Comparison of ENCODE assay signal across 1 cellular context in genomic region chr11:121023848-121024751, GRCh38.
TF ChIP-seq lines count a peak whose summit lies in the region.

TSS of gene TBCEL (plus strand) at chr11:121024102. CDS start at chr11:121045691, 21,589 bp downstream.

TF ChIP-seq in HEK293, 187 proteins besides CTCF, POLR2A, EP300 and RAD21 (continued from another document and continues in another):
- TF ChIP-seq, protein P1, sequence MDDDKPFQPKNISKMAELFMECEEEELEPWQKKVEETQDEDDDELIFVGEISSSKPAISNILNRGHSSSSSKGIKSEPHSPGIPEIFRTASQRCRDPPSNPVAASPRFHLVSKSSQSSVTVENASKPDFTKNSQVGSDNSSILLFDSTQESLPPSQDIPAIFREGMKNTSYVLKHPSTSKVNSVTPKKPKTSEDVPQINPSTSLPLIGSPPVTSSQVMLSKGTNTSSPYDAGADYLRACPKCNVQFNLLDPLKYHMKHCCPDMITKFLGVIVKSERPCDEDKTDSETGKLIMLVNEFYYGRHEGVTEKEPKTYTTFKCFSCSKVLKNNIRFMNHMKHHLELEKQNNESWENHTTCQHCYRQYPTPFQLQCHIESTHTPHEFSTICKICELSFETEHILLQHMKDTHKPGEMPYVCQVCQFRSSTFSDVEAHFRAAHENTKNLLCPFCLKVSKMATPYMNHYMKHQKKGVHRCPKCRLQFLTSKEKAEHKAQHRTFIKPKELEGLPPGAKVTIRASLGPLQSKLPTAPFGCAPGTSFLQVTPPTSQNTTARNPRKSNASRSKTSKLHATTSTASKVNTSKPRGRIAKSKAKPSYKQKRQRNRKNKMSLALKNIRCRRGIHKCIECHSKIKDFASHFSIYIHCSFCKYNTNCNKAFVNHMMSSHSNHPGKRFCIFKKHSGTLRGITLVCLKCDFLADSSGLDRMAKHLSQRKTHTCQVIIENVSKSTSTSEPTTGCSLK (tag by site-specific recombination; IDR thresholded peaks at IDR 0.05), result no peak
- TF ChIP-seq INSM2 (tag by site-specific recombination; IDR thresholded peaks at IDR 0.05) (no peak), ZFP41 (tag by site-specific recombination; IDR thresholded peaks at IDR 0.05; ENCODE audit: borderline replicate concordance) (no peak), ZNF488 (tag by site-specific recombination; IDR thresholded peaks at IDR 0.05) (no peak), ZNF24 (tag by site-specific recombination; IDR thresholded peaks at IDR 0.05) (no peak), ZNF747 (tag by site-specific recombination; IDR thresholded peaks at IDR 0.05) (no peak), ZNF560 (tag by site-specific recombination; IDR thresholded peaks at IDR 0.05; ENCODE audit: borderline replicate concordance) (no peak), MZF1 (tag by site-specific recombination; IDR thresholded peaks at IDR 0.05; ENCODE audit: borderline replicate concordance) (no peak), ZNF624 (tag by site-specific recombination; IDR thresholded peaks at IDR 0.05) (no peak), ZNF501 (tag by site-specific recombination; IDR thresholded peaks at IDR 0.05) (no peak), ZBTB21 (tag by site-specific recombination; IDR thresholded peaks at IDR 0.05) (no peak), ZNF571 (tag by site-specific recombination; IDR thresholded peaks at IDR 0.05) (no peak), BCL6B (tag by site-specific recombination; IDR thresholded peaks at IDR 0.05) (no peak), ZNF391 (tag by site-specific recombination; IDR thresholded peaks at IDR 0.05; ENCODE audit: borderline replicate concordance, low read depth) (no peak), ZNF664 (tag by site-specific recombination; IDR thresholded peaks at IDR 0.05) (no peak), RBAK (tag by site-specific recombination; IDR thresholded peaks at IDR 0.05) (no peak), ZNF610 (tag by site-specific recombination; IDR thresholded peaks at IDR 0.05; ENCODE audit: borderline replicate concordance) (no peak; the same call in 1 of the 2 replicates), KLF1 (tag by site-specific recombination; IDR thresholded peaks at IDR 0.05) (no peak), ZBTB8A (tag by site-specific recombination; IDR thresholded peaks at IDR 0.05) (peak; percentile 18; the same call in 1 of the 2 replicates), ZNF202 (tag by site-specific recombination; IDR thresholded peaks at IDR 0.05; ENCODE audit: borderline replicate concordance) (no peak), ZNF791 (tag by site-specific recombination; IDR thresholded peaks at IDR 0.05) (no peak), ZNF707 (tag by site-specific recombination; IDR thresholded peaks at IDR 0.05) (no peak), ZNF558 (tag by site-specific recombination; IDR thresholded peaks at IDR 0.05) (no peak), ZNF513 (tag by site-specific recombination; IDR thresholded peaks at IDR 0.05) (no peak), ZNF423 (tag by site-specific recombination; IDR thresholded peaks at IDR 0.05) (no peak), ZNF76 (tag by site-specific recombination; IDR thresholded peaks at IDR 0.05; ENCODE audit: borderline replicate concordance, low read depth) (peak; percentile 37; the same call in 1 of the 2 replicates), ZNF26 (tag by site-specific recombination; IDR thresholded peaks at IDR 0.05) (no peak), PRDM6 (tag by site-specific recombination; IDR thresholded peaks at IDR 0.05) (no peak), EGR2 (tag by site-specific recombination; IDR thresholded peaks at IDR 0.05; ENCODE audit: low read depth) (no peak), SP3 (tag by site-specific recombination; IDR thresholded peaks at IDR 0.05) (no peak; the same call in 1 of the 2 replicates), ZBTB48 (tag by site-specific recombination; IDR thresholded peaks at IDR 0.05) (no peak), TSHZ1 (tag by site-specific recombination; IDR thresholded peaks at IDR 0.05; ENCODE audit: borderline replicate concordance) (no peak), ZNF600 (tag by site-specific recombination; IDR thresholded peaks at IDR 0.05) (0 out of 2 replicates have a peak, but pooled peaks have one; percentile 24), SCRT2 (tag by site-specific recombination; IDR thresholded peaks at IDR 0.05) (no peak), ZNF704 (tag by site-specific recombination; IDR thresholded peaks at IDR 0.05) (no peak), PRDM1 (tag by site-specific recombination; IDR thresholded peaks at IDR 0.05) (no peak), ZNF416 (tag by site-specific recombination; IDR thresholded peaks at IDR 0.05) (no peak), ZNF157 (tag by site-specific recombination; IDR thresholded peaks at IDR 0.05) (no peak), ZSCAN5A (tag by site-specific recombination; IDR thresholded peaks at IDR 0.05) (no peak), KLF8 (tag by site-specific recombination; IDR thresholded peaks at IDR 0.05) (no peak; the same call in 1 of the 2 replicates), ZNF561 (tag by site-specific recombination; IDR thresholded peaks at IDR 0.05; ENCODE audit: borderline replicate concordance) (peak; percentile 42; the same call in 1 of the 2 replicates), ZNF335 (tag by site-specific recombination; conservative IDR thresholded peaks at IDR 0.05) (peak; percentile 59; the same call in 1 of the 2 replicates)
- TF ChIP-seq, protein P2, sequence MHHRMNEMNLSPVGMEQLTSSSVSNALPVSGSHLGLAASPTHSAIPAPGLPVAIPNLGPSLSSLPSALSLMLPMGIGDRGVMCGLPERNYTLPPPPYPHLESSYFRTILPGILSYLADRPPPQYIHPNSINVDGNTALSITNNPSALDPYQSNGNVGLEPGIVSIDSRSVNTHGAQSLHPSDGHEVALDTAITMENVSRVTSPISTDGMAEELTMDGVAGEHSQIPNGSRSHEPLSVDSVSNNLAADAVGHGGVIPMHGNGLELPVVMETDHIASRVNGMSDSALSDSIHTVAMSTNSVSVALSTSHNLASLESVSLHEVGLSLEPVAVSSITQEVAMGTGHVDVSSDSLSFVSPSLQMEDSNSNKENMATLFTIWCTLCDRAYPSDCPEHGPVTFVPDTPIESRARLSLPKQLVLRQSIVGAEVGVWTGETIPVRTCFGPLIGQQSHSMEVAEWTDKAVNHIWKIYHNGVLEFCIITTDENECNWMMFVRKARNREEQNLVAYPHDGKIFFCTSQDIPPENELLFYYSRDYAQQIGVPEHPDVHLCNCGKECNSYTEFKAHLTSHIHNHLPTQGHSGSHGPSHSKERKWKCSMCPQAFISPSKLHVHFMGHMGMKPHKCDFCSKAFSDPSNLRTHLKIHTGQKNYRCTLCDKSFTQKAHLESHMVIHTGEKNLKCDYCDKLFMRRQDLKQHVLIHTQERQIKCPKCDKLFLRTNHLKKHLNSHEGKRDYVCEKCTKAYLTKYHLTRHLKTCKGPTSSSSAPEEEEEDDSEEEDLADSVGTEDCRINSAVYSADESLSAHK (tag by site-specific recombination; IDR thresholded peaks at IDR 0.05), result no peak
